8 cellular contexts compared by ENCODE assay signal in the genomic region with DNA sequence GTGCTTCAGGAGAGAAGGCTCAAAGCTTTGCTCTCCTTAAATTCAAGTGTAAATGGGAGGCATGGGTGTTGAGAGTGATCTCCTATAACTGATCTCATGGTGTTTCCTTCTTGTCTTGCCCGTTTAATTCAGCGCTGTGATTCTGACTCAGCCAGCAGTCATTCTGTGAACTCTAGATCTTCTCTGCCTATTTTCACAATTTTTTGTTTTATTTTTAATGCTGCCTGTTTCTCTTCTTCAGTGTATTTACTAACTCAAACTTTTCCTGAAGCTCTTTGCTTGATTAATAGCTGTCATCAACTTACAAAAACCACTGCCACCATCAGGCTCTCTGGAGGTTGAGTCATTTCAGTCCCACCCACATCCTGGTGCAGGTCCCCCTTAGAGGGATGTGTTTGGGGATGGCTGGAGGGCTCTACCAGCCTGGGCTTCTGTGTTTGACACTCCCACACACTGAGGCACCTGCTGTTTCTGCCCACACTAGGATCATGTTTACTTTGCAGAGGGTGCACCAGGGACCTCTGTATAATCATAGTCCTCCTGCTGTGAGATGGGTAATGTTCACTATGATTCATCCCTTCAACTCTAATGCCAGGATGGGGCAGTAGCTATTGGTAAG.
DNase-seq lines count a peak whose midpoint lies in the region; ATAC-seq and TF ChIP-seq lines count a peak whose summit lies in the region.

No MANE protein-coding gene starts in this region.

- POLR2A ChIA-PET in activated B cell treated with CpG ODN at 0.5 μM for 24 hours (lab: Charles Lee): no interaction called here

- intact Hi-C loops in activated B cell treated with CpG ODN at 0.5 μM for 24 hours (cut with micrococcal nuclease) (no loop called here), cardiac septum (cut with DNase I) (no loop called here)

- CTCF ChIA-PET in activated B cell treated with CpG ODN at 0.5 μM for 24 hours (lab: Charles Lee): no interaction called here

- no peak for TF ChIP-seq CTCF in GM10266 (IDR thresholded peaks at IDR 0.05; ENCODE audit: control insufficient read depth, insufficient read depth, low read depth, missing control alignments)
- TF ChIP-seq CTCF in activated B cell treated with CpG ODN at 0.5 μM for 24 hours (IDR thresholded peaks at IDR 0.05): no peak

- ATAC-seq in GM21723 (IDR thresholded peaks at IDR 0.05; ENCODE audit: unreplicated experiment) (peak; percentile 75), activated B cell treated with CpG ODN at 0.5 μM for 24 hours (ENCODE audit: low read depth) (peak; percentile 67)
- ATAC-seq in effector memory CD8-positive, alpha-beta T cell (replicated peaks): peak; percentile 70

- H3K27me3 Mint-ChIP-seq in activated B cell treated with CpG ODN at 0.5 μM for 24 hours: no peaks in the 10 kb centered on the region
- no peaks in the 10 kb centered on the region for H3K27me3 Mint-ChIP-seq in effector memory CD8-positive, alpha-beta T cell

- no peak overlapping the region for H3K27ac Mint-ChIP-seq in activated B cell treated with CpG ODN at 0.5 μM for 24 hours
- H3K27ac Mint-ChIP-seq in effector memory CD8-positive, alpha-beta T cell: peak overlapping the region; percentile 12 to 84

- DNase-seq in GM10266 (ENCODE audit: extremely low spot score) (peak; percentile 62), M059J (ENCODE audit: low read depth) (peak; percentile 94), activated B cell treated with CpG ODN at 0.5 μM for 24 hours (no peak), cardiac septum (ENCODE audit: low spot score) (no peak), medulla oblongata (ENCODE audit: extremely low spot score) (no peak)
- peak in 1 of 3 experiments; percentile 32 for DNase-seq in effector memory CD8-positive, alpha-beta T cell
- peak; percentile 31 for DNase-seq in stimulated activated CD8-positive, alpha-beta memory T cell treated with anti-CD3 and anti-CD28 coated beads, Interleukin-7, amount 100 ng/mL, for 24 hours (ENCODE audit: low read depth)

- no peak overlapping the region for H3K4me3 Mint-ChIP-seq in activated B cell treated with CpG ODN at 0.5 μM for 24 hours
- H3K4me3 Mint-ChIP-seq in effector memory CD8-positive, alpha-beta T cell: peak overlapping the region; percentile 43 to 45

- no peaks in the 10 kb centered on the region for H3K9me3 Mint-ChIP-seq in activated B cell treated with CpG ODN at 0.5 μM for 24 hours
- H3K9me3 Mint-ChIP-seq in effector memory CD8-positive, alpha-beta T cell: no peaks in the 10 kb centered on the region

- H3K4me1 Mint-ChIP-seq in activated B cell treated with CpG ODN at 0.5 μM for 24 hours: peaks cover 21% of the 10 kb centered on the region
- H3K4me1 Mint-ChIP-seq in effector memory CD8-positive, alpha-beta T cell (ENCODE audit: low read depth in 2 of 2): peaks cover 18 to 24% of the 10 kb centered on the region in 2 donors

- H3K36me3 Mint-ChIP-seq in activated B cell treated with CpG ODN at 0.5 μM for 24 hours (ENCODE audit: low read depth): peaks cover 19% of the 10 kb centered on the region
- H3K36me3 Mint-ChIP-seq in effector memory CD8-positive, alpha-beta T cell (ENCODE audit: insufficient read depth): peaks cover 6% of the 10 kb centered on the region

Comparison
In these comparisons a context has a peak if more than half of its experiments do, and no peak if none do; other contexts are left out.
1. DNase-seq: peak in GM10266 (single experiment), M059J (single experiment) and stimulated activated CD8-positive, alpha-beta memory T cell treated with anti-CD3 and anti-CD28 coated beads, Interleukin-7, amount 100 ng/mL, for 24 hours (single experiment); none in activated B cell treated with CpG ODN at 0.5 μM for 24 hours (single experiment), cardiac septum (single experiment) and medulla oblongata (single experiment).
2. Peak in every context shown above with its lines, with median percentiles within 50 percentile points of each other: ATAC-seq.